Comparison of ENCODE assay signal across 16 cellular contexts in genomic region chr3:118949113-118949760, GRCh38.
DNase-seq lines count a peak whose midpoint lies in the region; ATAC-seq, FAIRE-seq and TF ChIP-seq lines count a peak whose summit lies in the region.
"Had no signal": no experiment of that assay in that cellular context is flagged by ENCODE, and none has a peak within 500 bp of the region (broad histone marks: within the 10 kb centered on the region; RNA-seq: fewer than 3 reads in every experiment).

No MANE protein-coding gene starts in this region.

- peaks cover 17% of the 10 kb centered on the region for H3K4me1 ChIP-seq in KMS-11 (ENCODE audit: low read depth, poor library complexity, severe bottlenecking)
- H3K4me1 ChIP-seq: colonic mucosa, testis had no signal

- FAIRE-seq in H54 (lab: Jason Lieb, UNC): no peak
- FAIRE-seq: GM18507 had no signal

- no peaks in the 10 kb centered on the region for H3K79me2 ChIP-seq in KMS-11 (ENCODE audit: insufficient read depth, low read depth)

- H3K4me1 Mint-ChIP-seq in activated T-cell treated with anti-CD3 and anti-CD28 coated beads, Interleukin-2, amount 50 U/mL, for 4 hours (ENCODE audit: low read depth): peaks cover 45% of the 10 kb centered on the region
- H3K4me1 Mint-ChIP-seq in progenitor cell of endocrine pancreas (ENCODE audit: low read depth): no peaks in the 10 kb centered on the region

- H3K27me3 Mint-ChIP-seq in activated T-cell treated with anti-CD3 and anti-CD28 coated beads, Interleukin-2, amount 50 U/mL, for 4 hours (ENCODE audit: low read depth): no peaks in the 10 kb centered on the region
- no peaks in the 10 kb centered on the region for H3K27me3 Mint-ChIP-seq in progenitor cell of endocrine pancreas
- H3K27me3 Mint-ChIP-seq: brain had no signal

- H3K27ac Mint-ChIP-seq in activated naive CD4-positive, alpha-beta T cell treated with anti-CD3 and anti-CD28 coated beads, Interleukin-2, amount 50 U/mL, for 72 hours: peak overlapping the region in 1 of 2 donors; percentile 59
- H3K27ac Mint-ChIP-seq in progenitor cell of endocrine pancreas: peak overlapping the region; percentile 13

- no peak for TF ChIP-seq CTCF in KMS-11 (conservative IDR thresholded peaks at IDR 0.05; ENCODE audit: low read depth, low read length)
- no peak for TF ChIP-seq CTCF in progenitor cell of endocrine pancreas (IDR thresholded peaks at IDR 0.05; ENCODE audit: unreplicated experiment)

- H4K20me1 ChIP-seq in KMS-11 (ENCODE audit: insufficient read depth): no peaks in the 10 kb centered on the region

- H3K27me3 ChIP-seq in KMS-11 (ENCODE audit: insufficient read depth, low read depth): no peaks in the 10 kb centered on the region
- H3K27me3 ChIP-seq: colonic mucosa, testis had no signal

- peak overlapping the region; percentile 1 for H3K4me3 Mint-ChIP-seq in activated T-cell treated with anti-CD3 and anti-CD28 coated beads, Interleukin-2, amount 50 U/mL, for 4 hours
- no peak overlapping the region for H3K4me3 Mint-ChIP-seq in progenitor cell of endocrine pancreas (ENCODE audit: low read depth)
- H3K4me3 Mint-ChIP-seq: brain had no signal

- TF ChIP-seq POLR2A in erythroblast (IDR thresholded peaks at IDR 0.05; ENCODE audit: low read length) (no peak), H54 (IDR thresholded peaks at IDR 0.05; ENCODE audit: low read depth, low read length) (no peak)

- no peak for DNase-seq in activated T-cell treated with anti-CD3 and anti-CD28 coated beads, Interleukin-2, amount 50 U/mL, for 4 hours
- DNase-seq in activated T-cell treated with anti-CD3 and anti-CD28 coated beads for 4 hours (no peak), progenitor cell of endocrine pancreas (ENCODE audit: low spot score, unreplicated experiment) (no peak), erythroblast (lab: John Stamatoyannopoulos, UW) (no peak), HuH-7 (ENCODE audit: low spot score) (no peak), H54 (ENCODE audit: insufficient read length, low spot score) (no peak)
- DNase-seq in activated naive CD4-positive, alpha-beta T cell treated with anti-CD3 and anti-CD28 coated beads, Interleukin-2, amount 50 U/mL, for 72 hours (ENCODE audit: low spot score in 2 of 2): no peak
- DNase-seq: activated gamma-delta T cell, colonic mucosa, NCI-H2081, NCI-H526, testis had no signal

- no peaks in the 10 kb centered on the region for H3K9me3 Mint-ChIP-seq in activated T-cell treated with anti-CD3 and anti-CD28 coated beads, Interleukin-2, amount 50 U/mL, for 4 hours
- peaks cover 0 to 6% of the 10 kb centered on the region in 2 donors for H3K9me3 Mint-ChIP-seq in activated naive CD4-positive, alpha-beta T cell treated with anti-CD3 and anti-CD28 coated beads, Interleukin-2, amount 50 U/mL, for 72 hours
- H3K9me3 Mint-ChIP-seq in progenitor cell of endocrine pancreas (ENCODE audit: low read depth): peaks cover 7% of the 10 kb centered on the region

- H3K4me3 ChIP-seq in KMS-11 (IDR thresholded peaks at IDR 0.05; ENCODE audit: insufficient read depth, low read depth, low read length): no peak overlapping the region
- H3K4me3 ChIP-seq: colonic mucosa, testis had no signal

- no peaks in the 10 kb centered on the region for H3K36me3 ChIP-seq in KMS-11 (ENCODE audit: insufficient read depth)
- H3K36me3 ChIP-seq: colonic mucosa had no signal

- peak; percentile 54 to 61 for ATAC-seq in activated T-cell treated with anti-CD3 and anti-CD28 coated beads, Interleukin-2, amount 50 U/mL, for 4 hours
- peak; percentile 52 to 56 for ATAC-seq in activated naive CD4-positive, alpha-beta T cell treated with anti-CD3 and anti-CD28 coated beads, Interleukin-2, amount 50 U/mL, for 72 hours
- ATAC-seq: Right ventricle myocardium inferior had no signal

- H3K36me3 Mint-ChIP-seq in activated T-cell treated with anti-CD3 and anti-CD28 coated beads, Interleukin-2, amount 50 U/mL, for 4 hours (ENCODE audit: insufficient read depth): no peaks in the 10 kb centered on the region
- no peaks in the 10 kb centered on the region for H3K36me3 Mint-ChIP-seq in activated naive CD4-positive, alpha-beta T cell treated with anti-CD3 and anti-CD28 coated beads, Interleukin-2, amount 50 U/mL, for 72 hours
- H3K36me3 Mint-ChIP-seq in progenitor cell of endocrine pancreas (ENCODE audit: insufficient read depth): no peaks in the 10 kb centered on the region

- peak overlapping the region; percentile 36 for H3K4me2 ChIP-seq in KMS-11

- H3K9ac ChIP-seq in KMS-11: no peak overlapping the region

- no peak overlapping the region; the same call in 1 of the 2 replicates for H3K27ac ChIP-seq in KMS-11
- H3K27ac ChIP-seq: colonic mucosa, testis had no signal

- no peak overlapping the region for H2AFZ ChIP-seq in KMS-11 (ENCODE audit: low read depth)
